ENCODE assay signal across 17 cellular contexts in the genomic region with DNA sequence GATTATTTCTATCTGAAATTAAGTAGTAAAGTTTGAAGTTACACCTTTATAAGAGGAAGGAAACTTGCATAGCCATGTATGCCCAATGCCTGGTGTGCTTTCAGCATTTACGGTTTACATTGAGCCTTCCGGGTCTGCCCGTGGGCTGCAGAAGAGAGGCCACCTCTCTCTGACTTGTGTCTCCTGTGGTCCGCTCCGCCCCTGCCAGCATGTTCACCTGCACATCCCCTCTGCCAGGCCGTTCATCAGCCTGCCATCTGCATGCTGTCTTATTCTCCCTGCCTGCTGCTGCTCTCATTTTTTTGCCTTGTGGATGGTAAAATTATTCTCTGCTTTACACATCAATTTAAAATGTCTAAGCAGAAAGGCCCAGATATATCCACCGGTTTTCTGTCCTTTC. TPM values are rescaled to one million over a fixed set of nuclear protein-coding genes. Genes with fewer than 3 reads are reported as not detected.
A peak's percentile ranks its signal among the peaks of the same experiment; 100 is the strongest.
DNase-seq lines count a peak whose midpoint lies in the region; ATAC-seq, FAIRE-seq and TF ChIP-seq lines count a peak whose summit lies in the region.
"Had no signal": no experiment of that assay in that cellular context is flagged by ENCODE, and none has a peak within 500 bp of the region (broad histone marks: within the 10 kb centered on the region; RNA-seq: fewer than 3 reads in every experiment).

No MANE protein-coding gene starts in this region.

- H3K27ac Mint-ChIP-seq in activated CD4-positive, alpha-beta memory T cell treated with anti-CD3 and anti-CD28 coated beads for 36 hours = peak overlapping the region; percentile 4
- no peak overlapping the region for H3K27ac Mint-ChIP-seq in activated CD4-positive, alpha-beta memory T cell treated with anti-CD3 and anti-CD28 coated beads, Interleukin-2, amount 10 ng/mL, durations not matched to agents 7 days and 5 days
- peak overlapping the region; percentile 76 to 82 for H3K27ac Mint-ChIP-seq in natural killer cell
- no peak overlapping the region for H3K27ac Mint-ChIP-seq in natural killer cell treated with Interleukin-12 subunit alpha and Interleukin-12 subunit beta and Interleukin-15 and Interleukin-18, amount 100 ng/mL, for 72 hours
- peak overlapping the region in 8 of 10 donors; percentile 0 to 79 (median 38) for H3K27ac Mint-ChIP-seq in naive thymus-derived CD8-positive, alpha-beta T cell
- H3K27ac Mint-ChIP-seq: H9 had no signal

- intact Hi-C loops in activated CD4-positive, alpha-beta memory T cell treated with anti-CD3 and anti-CD28 coated beads for 36 hours (cut with micrococcal nuclease) = no loop called here
- intact Hi-C loops in natural killer cell (cut with micrococcal nuclease) = no loop called here

- H3K9me3 Mint-ChIP-seq in activated CD4-positive, alpha-beta memory T cell treated with anti-CD3 and anti-CD28 coated beads for 36 hours = no peaks in the 10 kb centered on the region
- no peaks in the 10 kb centered on the region for H3K9me3 Mint-ChIP-seq in activated CD4-positive, alpha-beta memory T cell treated with anti-CD3 and anti-CD28 coated beads, Interleukin-2, amount 10 ng/mL, durations not matched to agents 7 days and 5 days
- no peaks in the 10 kb centered on the region for H3K9me3 Mint-ChIP-seq in natural killer cell
- no peaks in the 10 kb centered on the region for H3K9me3 Mint-ChIP-seq in natural killer cell treated with Interleukin-12 subunit alpha and Interleukin-12 subunit beta and Interleukin-15 and Interleukin-18, amount 100 ng/mL, for 72 hours
- no peaks in the 10 kb centered on the region for H3K9me3 Mint-ChIP-seq in naive thymus-derived CD8-positive, alpha-beta T cell
- H3K9me3 Mint-ChIP-seq: H9 had no signal

- no peaks in the 10 kb centered on the region for H3K27me3 Mint-ChIP-seq in activated CD4-positive, alpha-beta memory T cell treated with anti-CD3 and anti-CD28 coated beads for 36 hours
- no peaks in the 10 kb centered on the region for H3K27me3 Mint-ChIP-seq in activated CD4-positive, alpha-beta memory T cell treated with anti-CD3 and anti-CD28 coated beads, Interleukin-2, amount 10 ng/mL, durations not matched to agents 7 days and 5 days
- no peaks in the 10 kb centered on the region for H3K27me3 Mint-ChIP-seq in natural killer cell (ENCODE audit: low read depth in 2 of 2)
- no peaks in the 10 kb centered on the region for H3K27me3 Mint-ChIP-seq in natural killer cell treated with Interleukin-12 subunit alpha and Interleukin-12 subunit beta and Interleukin-15 and Interleukin-18, amount 100 ng/mL, for 72 hours
- no peaks in the 10 kb centered on the region for H3K27me3 Mint-ChIP-seq in naive thymus-derived CD8-positive, alpha-beta T cell
- H3K27me3 Mint-ChIP-seq: CD4-positive, alpha-beta memory T cell had no signal

- TF ChIP-seq CTCF in natural killer cell (IDR thresholded peaks at IDR 0.05) (no peak), D721Med (IDR thresholded peaks at IDR 0.05; ENCODE audit: insufficient read depth, missing control alignments) (no peak)

- CTCF ChIA-PET in activated CD4-positive, alpha-beta memory T cell treated with anti-CD3 and anti-CD28 coated beads for 36 hours (lab: Charles Lee) = interaction anchor here (3.0 kb wide), 1 partner anchor 152 kb away, joined by 10 read pairs; no protein-coding TSS in a partner anchor
- CTCF ChIA-PET in activated CD4-positive, alpha-beta memory T cell treated with anti-CD3 and anti-CD28 coated beads, Interleukin-2, amount 10 ng/mL, durations not matched to agents 7 days and 5 days (lab: Charles Lee) = no interaction called here

- no peak overlapping the region for H3K4me3 Mint-ChIP-seq in activated CD4-positive, alpha-beta memory T cell treated with anti-CD3 and anti-CD28 coated beads for 36 hours
- no peak overlapping the region for H3K4me3 Mint-ChIP-seq in activated CD4-positive, alpha-beta memory T cell treated with anti-CD3 and anti-CD28 coated beads, Interleukin-2, amount 10 ng/mL, durations not matched to agents 7 days and 5 days
- no peak overlapping the region for H3K4me3 Mint-ChIP-seq in natural killer cell
- no peak overlapping the region for H3K4me3 Mint-ChIP-seq in natural killer cell treated with Interleukin-12 subunit alpha and Interleukin-12 subunit beta and Interleukin-15 and Interleukin-18, amount 100 ng/mL, for 72 hours
- H3K4me3 Mint-ChIP-seq in naive thymus-derived CD8-positive, alpha-beta T cell = no peak overlapping the region
- H3K4me3 Mint-ChIP-seq: H9 had no signal

- H3K36me3 Mint-ChIP-seq in activated CD4-positive, alpha-beta memory T cell treated with anti-CD3 and anti-CD28 coated beads for 36 hours = peaks cover 19% of the 10 kb centered on the region
- H3K36me3 Mint-ChIP-seq in activated CD4-positive, alpha-beta memory T cell treated with anti-CD3 and anti-CD28 coated beads, Interleukin-2, amount 10 ng/mL, durations not matched to agents 7 days and 5 days (ENCODE audit: low read depth) = peaks cover 40% of the 10 kb centered on the region
- no peaks in the 10 kb centered on the region for H3K36me3 Mint-ChIP-seq in natural killer cell
- no peaks in the 10 kb centered on the region for H3K36me3 Mint-ChIP-seq in natural killer cell treated with Interleukin-12 subunit alpha and Interleukin-12 subunit beta and Interleukin-15 and Interleukin-18, amount 100 ng/mL, for 72 hours
- H3K36me3 Mint-ChIP-seq in naive thymus-derived CD8-positive, alpha-beta T cell = peaks cover 0 to 62% (median 6%) of the 10 kb centered on the region in 3 donors

- no peaks in the 10 kb centered on the region for H3K4me1 Mint-ChIP-seq in activated CD4-positive, alpha-beta memory T cell treated with anti-CD3 and anti-CD28 coated beads for 36 hours (ENCODE audit: low read depth)
- H3K4me1 Mint-ChIP-seq in activated CD4-positive, alpha-beta memory T cell treated with anti-CD3 and anti-CD28 coated beads, Interleukin-2, amount 10 ng/mL, durations not matched to agents 7 days and 5 days = no peaks in the 10 kb centered on the region
- peaks cover 5% of the 10 kb centered on the region in 2 donors for H3K4me1 Mint-ChIP-seq in natural killer cell
- H3K4me1 Mint-ChIP-seq in natural killer cell treated with Interleukin-12 subunit alpha and Interleukin-12 subunit beta and Interleukin-15 and Interleukin-18, amount 100 ng/mL, for 72 hours (ENCODE audit: low read depth in 2 of 2) = peaks cover 2 to 5% of the 10 kb centered on the region in 2 donors
- H3K4me1 Mint-ChIP-seq in naive thymus-derived CD8-positive, alpha-beta T cell = peaks cover 0 to 2% (median under 1%) of the 10 kb centered on the region in 4 donors

- ATAC-seq in natural killer cell (no peak), GM19463 (IDR thresholded peaks at IDR 0.05; ENCODE audit: unreplicated experiment) (no peak)
- ATAC-seq in natural killer cell treated with Interleukin-12 subunit alpha and Interleukin-12 subunit beta and Interleukin-15 and Interleukin-18, amount 100 ng/mL, for 72 hours = no peak
- ATAC-seq in naive thymus-derived CD8-positive, alpha-beta T cell = no peak

- FAIRE-seq in D721Med (lab: Jason Lieb, UNC) = no peak

- POLR2A ChIA-PET in activated CD4-positive, alpha-beta memory T cell treated with anti-CD3 and anti-CD28 coated beads for 36 hours (lab: Charles Lee) = interaction anchor here (0.6 kb wide), 1 partner anchor 110 kb away, joined by 3 read pairs; no protein-coding TSS in a partner anchor
- POLR2A ChIA-PET in activated CD4-positive, alpha-beta memory T cell treated with anti-CD3 and anti-CD28 coated beads, Interleukin-2, amount 10 ng/mL, durations not matched to agents 7 days and 5 days (lab: Charles Lee) = no interaction called here
- POLR2A ChIA-PET in naive thymus-derived CD8-positive, alpha-beta T cell (lab: Charles Lee) = no interaction called here

- DNase-seq in activated CD4-positive, alpha-beta memory T cell treated with anti-CD3 and anti-CD28 coated beads for 36 hours = no peak
- no peak for DNase-seq in activated CD4-positive, alpha-beta memory T cell treated with anti-CD3 and anti-CD28 coated beads, Interleukin-2, amount 10 ng/mL, durations not matched to agents 7 days and 5 days
- DNase-seq in natural killer cell (no peak), epidermal melanocyte (ENCODE audit: insufficient read length, low spot score) (no peak), D721Med (ENCODE audit: insufficient read length, low spot score) (no peak)
- no peak for DNase-seq in natural killer cell treated with Interleukin-12 subunit alpha and Interleukin-12 subunit beta and Interleukin-15 and Interleukin-18, amount 100 ng/mL, for 72 hours (ENCODE audit: low spot score)
- DNase-seq in naive thymus-derived CD8-positive, alpha-beta T cell = no peak
- DNase-seq: BE2C; CD4-positive, alpha-beta memory T cell; DMS79; H9; NCI-H1048; NCI-H1436 treated with DMSO at 0.1 percent for 48 hours; NCI-H2029 treated with DMSO at 0.1 percent for 48 hours; NCI-H748 treated with DMSO at 0.1 percent for 48 hours; OCI-M1 had no signal

RNA-seq across cellular contexts. Expression of a gene that starts 41.5 kb away (rescaled TPM):
- 100 to 1,000 TPM; 242 to 245 TPM for total RNA-seq in activated CD4-positive, alpha-beta memory T cell treated with anti-CD3 and anti-CD28 coated beads for 36 hours
- 100 to 1,000 TPM; 223 to 241 TPM for total RNA-seq in activated CD4-positive, alpha-beta memory T cell treated with anti-CD3 and anti-CD28 coated beads, Interleukin-2, amount 10 ng/mL, durations not matched to agents 7 days and 5 days
- total RNA-seq in natural killer cell = 100 to 1,000 TPM; 313 to 381 (median 349) TPM
- total RNA-seq in natural killer cell treated with Interleukin-12 subunit alpha and Interleukin-12 subunit beta and Interleukin-15 and Interleukin-18, amount 100 ng/mL, for 72 hours = 100 to 1,000 TPM; 322 to 415 TPM
- total RNA-seq in naive thymus-derived CD8-positive, alpha-beta T cell = 100 to 1,000 TPM; 257 to 278 TPM
- polyA plus RNA-seq in naive thymus-derived CD8-positive, alpha-beta T cell = 10 to 100 TPM; 23.4 to 42.0 (median 30.5) TPM

Comparison
In these comparisons a context has a peak if more than half of its experiments do, and no peak if none do; other contexts are left out.
1. H3K27ac Mint-ChIP-seq: peak in activated CD4-positive, alpha-beta memory T cell treated with anti-CD3 and anti-CD28 coated beads for 36 hours (single experiment), natural killer cell (2 of 2) and naive thymus-derived CD8-positive, alpha-beta T cell (8 of 10); none in activated CD4-positive, alpha-beta memory T cell treated with anti-CD3 and anti-CD28 coated beads, Interleukin-2, amount 10 ng/mL, durations not matched to agents 7 days and 5 days (single experiment) and natural killer cell treated with Interleukin-12 subunit alpha and Interleukin-12 subunit beta and Interleukin-15 and Interleukin-18, amount 100 ng/mL, for 72 hours (0 of 2).